In genomic region chr7:112081778-112082177, GRCh38 we compare ENCODE assay signal across 14 cellular contexts.
DNase-seq lines count a peak whose midpoint lies in the region; ATAC-seq, FAIRE-seq and TF ChIP-seq lines count a peak whose summit lies in the region.
"Had no signal": no experiment of that assay in that cellular context is flagged by ENCODE, and none has a peak within 500 bp of the region (broad histone marks: within the 10 kb centered on the region; RNA-seq: fewer than 3 reads in every experiment).

No MANE protein-coding gene starts in this region.

- H3K4me1 Mint-ChIP-seq in astrocyte (ENCODE audit: low read depth, unreplicated experiment): peaks cover 48% of the 10 kb centered on the region

- H2AFZ ChIP-seq in HepG2 (ENCODE audit: low read length): no peak overlapping the region
- no peak overlapping the region for H2AFZ ChIP-seq in astrocyte (ENCODE audit: low read depth, low read length)
- H2AFZ ChIP-seq: hepatocyte had no signal

- H3K36me3 Mint-ChIP-seq in astrocyte (ENCODE audit: low read depth, unreplicated experiment): no peaks in the 10 kb centered on the region
- H3K36me3 Mint-ChIP-seq: activated naive CD4-positive, alpha-beta T cell treated with anti-CD3 and anti-CD28 coated beads, Interleukin-2, amount 50 U/mL, for 24 hours had no signal

- TF ChIP-seq EP300 in HepG2 (IDR thresholded peaks at IDR 0.05; ENCODE audit: low read depth in 2 of 2, low read length in 2 of 2): no peak
- no peak for TF ChIP-seq EP300 in HepG2 (CRISPR knock-in tag; IDR thresholded peaks at IDR 0.05; ENCODE audit: borderline replicate concordance)

- no peak for TF ChIP-seq CTCF in right lobe of liver (IDR thresholded peaks at IDR 0.05)
- TF ChIP-seq CTCF in HepG2 (CRISPR knock-in tag; IDR thresholded peaks at IDR 0.05): no peak
- TF ChIP-seq CTCF in astrocyte (IDR thresholded peaks at IDR 0.05; ENCODE audit: insufficient read depth, low read depth, low read length): no peak
- no peak for TF ChIP-seq CTCF in mucosa of descending colon (IDR thresholded peaks at IDR 0.05)
- no peak for TF ChIP-seq CTCF in WERI-Rb-1 (IDR thresholded peaks at IDR 0.05; ENCODE audit: low read depth, low read length)

- H3K4me3 Mint-ChIP-seq in astrocyte (ENCODE audit: unreplicated experiment): no peak overlapping the region
- H3K4me3 Mint-ChIP-seq: activated naive CD4-positive, alpha-beta T cell treated with anti-CD3 and anti-CD28 coated beads, Interleukin-2, amount 50 U/mL, for 24 hours had no signal

- no peaks in the 10 kb centered on the region for H3K27me3 Mint-ChIP-seq in astrocyte (ENCODE audit: low read depth, unreplicated experiment)

- peaks cover 0 to 32% (median 14%) of the 10 kb centered on the region in 4 donors for H3K4me1 ChIP-seq in right lobe of liver
- peaks cover 57% of the 10 kb centered on the region for H3K4me1 ChIP-seq in HepG2 (ENCODE audit: insufficient read depth, low read length)
- H3K4me1 ChIP-seq in astrocyte (ENCODE audit: insufficient read depth, low read length): peaks cover 13% of the 10 kb centered on the region
- no peaks in the 10 kb centered on the region for H3K4me1 ChIP-seq in mucosa of descending colon (ENCODE audit: low read depth)

- in situ Hi-C loops in HepG2 (cut with HindIII; ENCODE audit: extremely low pct_ligation_motif_present, low pct_unique_long_range_greater_than_20kb): no loop called here
- in situ Hi-C loops in G401 (cut with HindIII; ENCODE audit: low sequenced_read_pairs): no loop called here

- no peaks in the 10 kb centered on the region for H3K9me3 Mint-ChIP-seq in astrocyte (ENCODE audit: unreplicated experiment)
- H3K9me3 Mint-ChIP-seq: activated naive CD4-positive, alpha-beta T cell treated with anti-CD3 and anti-CD28 coated beads, Interleukin-2, amount 50 U/mL, for 24 hours had no signal

- H3K9ac ChIP-seq in HepG2 (ENCODE audit: insufficient read depth, low read depth, low read length) (no peak overlapping the region), astrocyte (ENCODE audit: low read length) (no peak overlapping the region)

- no peak overlapping the region for H3K4me2 ChIP-seq in HepG2 (ENCODE audit: low read depth, low read length)
- H3K4me2 ChIP-seq in astrocyte (ENCODE audit: low read length): no peak overlapping the region
- H3K4me2 ChIP-seq: hepatocyte had no signal

- TF ChIP-seq POLR2A in right lobe of liver (IDR thresholded peaks at IDR 0.05) (peak; percentile 15), HepG2 (IDR thresholded peaks at IDR 0.05; ENCODE audit: insufficient read depth in 1 of 2, low read depth in 2 of 2, low read length in 2 of 2) (no peak)

- peak in 3 of 4 donors; percentile 4 to 17 (median 8) for ATAC-seq in right lobe of liver
- ATAC-seq in HepG2: no peak
- peak; percentile 30 for ATAC-seq in mucosa of descending colon
- ATAC-seq: esophagus mucosa; left colon; stimulated activated naive CD8-positive, alpha-beta T cell treated with anti-CD3 and anti-CD28 coated beads, Interleukin-15, Interleukin-2, amounts not matched to agents 100 U/mL and 50 U/mL, for 24 hours had no signal

- intact Hi-C loops in right lobe of liver (cut with DNase I): no loop called here
- intact Hi-C loops in HepG2 (cut with micrococcal nuclease; ENCODE audit: unreplicated experiment): loop anchor here (10.0 kb wide), 1 partner anchor 323 kb away; no protein-coding TSS in a partner anchor
- intact Hi-C loops in mucosa of descending colon (cut with DNase I, micrococcal nuclease): no loop called here

- H3K4me3 ChIP-seq in right lobe of liver (no peak overlapping the region), HepG2 (replicated peaks in 1 of 3; ENCODE audit: insufficient read depth in 1 of 3, low read depth in 2 of 3, low read length in 3 of 3) (no peak overlapping the region), astrocyte (ENCODE audit: insufficient read depth, low read depth, low read length) (no peak overlapping the region), mucosa of descending colon (no peak overlapping the region), WERI-Rb-1 (ENCODE audit: low read depth, low read length) (no peak overlapping the region)
- H3K4me3 ChIP-seq: cardiac muscle cell, hepatocyte had no signal

- H3K27me3 ChIP-seq in right lobe of liver: no peaks in the 10 kb centered on the region
- H3K27me3 ChIP-seq in HepG2 (ENCODE audit: control insufficient read depth in 1 of 2, insufficient read depth in 2 of 2, low read length in 2 of 2): no peaks in the 10 kb centered on the region
- H3K27me3 ChIP-seq in astrocyte (ENCODE audit: insufficient read depth, low read length): no peaks in the 10 kb centered on the region
- H3K27me3 ChIP-seq in WERI-Rb-1 (ENCODE audit: insufficient read depth, low read depth, severe bottlenecking): no peaks in the 10 kb centered on the region
- H3K27me3 ChIP-seq: cardiac muscle cell, hepatocyte had no signal

- H4K20me1 ChIP-seq in HepG2 (ENCODE audit: insufficient read depth, low read length) (0 out of 2 replicates have a peak, but pooled peaks cover 3% of the 10 kb centered on the region), astrocyte (ENCODE audit: insufficient read depth, low read length) (no peaks in the 10 kb centered on the region)

- no peak for DNase-seq in right lobe of liver
- no peak for DNase-seq in HepG2 (ENCODE audit: low spot score)
- no peak for DNase-seq in astrocyte (ENCODE audit: low read depth)
- no peak for DNase-seq in mucosa of descending colon
- DNase-seq in WERI-Rb-1: no peak
- DNase-seq in SHP77 (lab: John Stamatoyannopoulos, UW): no peak
- DNase-seq in G401 (ENCODE audit: low spot score): no peak
- DNase-seq in COR-L47 (lab: John Stamatoyannopoulos, UW): no peak
- DNase-seq: left colon; stimulated activated naive CD8-positive, alpha-beta T cell treated with anti-CD3 and anti-CD28 coated beads, Interleukin-15, Interleukin-2, amounts not matched to agents 100 U/mL and 50 U/mL, for 24 hours had no signal

- TF ChIP-seq RAD21 in HepG2 (CRISPR knock-in tag; IDR thresholded peaks at IDR 0.05): no peak

- no TSS peak for BruUV-seq in HepG2 (replicated peaks; lab: Mats Ljungman, UMichigan)

- 70% methylated on average over 4 of the region's 4 CpGs for WGBS in right lobe of liver (ENCODE audit: insufficient coverage, low coverage, low lambda C conversion rate, missing lambda C conversion rate)
- 100% methylated on average over 4 of the region's 4 CpGs for WGBS in HepG2 (ENCODE audit: low lambda C conversion rate)

- POLR2A ChIA-PET in HepG2 (lab: Yijun Ruan, JAX): no interaction called here

- H3K9me3 ChIP-seq in right lobe of liver (no peaks in the 10 kb centered on the region), HepG2 (ENCODE audit: low read length) (no peaks in the 10 kb centered on the region), astrocyte (ENCODE audit: insufficient read depth, low read depth, low read length) (no peaks in the 10 kb centered on the region), mucosa of descending colon (no peaks in the 10 kb centered on the region), WERI-Rb-1 (ENCODE audit: severe bottlenecking) (no peaks in the 10 kb centered on the region)

- H3K27ac Mint-ChIP-seq in astrocyte (ENCODE audit: unreplicated experiment): peak overlapping the region; percentile 99
- H3K27ac Mint-ChIP-seq: activated naive CD4-positive, alpha-beta T cell treated with anti-CD3 and anti-CD28 coated beads, Interleukin-2, amount 50 U/mL, for 24 hours had no signal

- CTCF ChIA-PET in HepG2 (lab: Yijun Ruan, JAX; ENCODE audit: low intra/inter-chr PET ratio, low total read pairs): no interaction called here

- H3K27ac ChIP-seq in right lobe of liver: peak overlapping the region in 2 of 3 donors; percentile 47 to 58
- no peak overlapping the region for H3K27ac ChIP-seq in HepG2 (ENCODE audit: extremely low read length, insufficient read depth, low read length)
- H3K27ac ChIP-seq in astrocyte (ENCODE audit: low read depth, low read length): peak overlapping the region; percentile 61
- no peak overlapping the region for H3K27ac ChIP-seq in WERI-Rb-1
- H3K27ac ChIP-seq: cardiac muscle cell, hepatocyte had no signal

- H3K36me3 ChIP-seq in right lobe of liver (no peaks in the 10 kb centered on the region), HepG2 (replicated peaks in 1 of 2; ENCODE audit: control insufficient read depth in 1 of 2, insufficient read depth in 2 of 2, low read length in 2 of 2) (no peaks in the 10 kb centered on the region), astrocyte (ENCODE audit: insufficient read depth, low read length) (no peaks in the 10 kb centered on the region), mucosa of descending colon (ENCODE audit: low read depth) (no peaks in the 10 kb centered on the region), WERI-Rb-1 (no peaks in the 10 kb centered on the region)
- H3K36me3 ChIP-seq: cardiac muscle cell had no signal

- FAIRE-seq in HepG2 (lab: Jason Lieb, UNC): no peak
- FAIRE-seq in astrocyte (lab: Jason Lieb, UNC): no peak

- H3K79me2 ChIP-seq in HepG2 (ENCODE audit: insufficient read depth, low read length) (peaks cover 21% of the 10 kb centered on the region), astrocyte (ENCODE audit: insufficient read depth, low read length) (peaks cover 4% of the 10 kb centered on the region)

TF ChIP-seq in HepG2, 621 proteins besides CTCF, POLR2A, EP300 and RAD21 (continues in another document):
- TF ChIP-seq IRF2 (CRISPR knock-in tag; IDR thresholded peaks at IDR 0.05): no peak

Comparison
In these comparisons a context has a peak if more than half of its experiments do, and no peak if none do; other contexts are left out.
1. H3K27ac ChIP-seq: peak in right lobe of liver (2 of 3) and astrocyte (single experiment); none in HepG2 (single experiment) and WERI-Rb-1 (single experiment).